20 cellular contexts compared by ENCODE assay signal in genomic region chr19:56316728-56317127, GRCh38. TPM values are rescaled to one million over a fixed set of nuclear protein-coding genes. Genes with fewer than 3 reads are reported as not detected.
DNase-seq lines count a peak whose midpoint lies in the region; ATAC-seq and TF ChIP-seq lines count a peak whose summit lies in the region.
"Had no signal": no experiment of that assay in that cellular context is flagged by ENCODE, and none has a peak within 500 bp of the region (broad histone marks: within the 10 kb centered on the region; RNA-seq: fewer than 3 reads in every experiment).

No MANE protein-coding gene starts in this region.

- no peak for TF ChIP-seq CTCF in Caco-2 (IDR thresholded peaks at IDR 0.05; ENCODE audit: insufficient read depth in 1 of 2, low read depth in 1 of 2, low read length in 1 of 2, severe bottlenecking in 1 of 2, unreplicated experiment in 1 of 2)
- no peak for TF ChIP-seq CTCF in natural killer cell (IDR thresholded peaks at IDR 0.05)

- H3K4me1 Mint-ChIP-seq in Caco-2 (ENCODE audit: low read depth, unreplicated experiment) (peaks cover 12% of the 10 kb centered on the region), natural killer cell (peaks cover 21 to 35% of the 10 kb centered on the region in 2 donors)
- peaks cover 13% of the 10 kb centered on the region for H3K4me1 Mint-ChIP-seq in activated T-helper 17 cell treated with anti-CD3 and anti-CD28 coated beads, Interleukin-2, amount 50 U/mL, for 72 hours
- peaks cover 14 to 35% of the 10 kb centered on the region in 2 donors for H3K4me1 Mint-ChIP-seq in stimulated activated naive B cell treated with anti-CD40 and anti-IgM and Interleukin-4, amounts not matched to agents 10 μg/mL and 1 μg/mL and 100 μg/mL, for 72 hours

- H3K4me3 Mint-ChIP-seq in Caco-2 (ENCODE audit: unreplicated experiment) (peak overlapping the region; percentile 86), natural killer cell (peak overlapping the region; percentile 28)
- peak overlapping the region; percentile 90 for H3K4me3 Mint-ChIP-seq in activated T-helper 17 cell treated with anti-CD3 and anti-CD28 coated beads, Interleukin-2, amount 50 U/mL, for 72 hours
- H3K4me3 Mint-ChIP-seq in stimulated activated naive B cell treated with anti-CD40 and anti-IgM and Interleukin-4, amounts not matched to agents 10 μg/mL and 1 μg/mL and 100 μg/mL, for 72 hours: no peak overlapping the region

- no peaks in the 10 kb centered on the region for H3K27me3 Mint-ChIP-seq in Caco-2 (ENCODE audit: insufficient read depth, unreplicated experiment)
- no peaks in the 10 kb centered on the region for H3K27me3 Mint-ChIP-seq in activated T-helper 17 cell treated with anti-CD3 and anti-CD28 coated beads, Interleukin-2, amount 50 U/mL, for 72 hours
- H3K27me3 Mint-ChIP-seq in natural killer cell (ENCODE audit: low read depth in 2 of 2): peaks cover under 1 to 8% of the 10 kb centered on the region in 2 donors
- H3K27me3 Mint-ChIP-seq in stimulated activated naive B cell treated with anti-CD40 and anti-IgM and Interleukin-4, amounts not matched to agents 10 μg/mL and 1 μg/mL and 100 μg/mL, for 72 hours: no peaks in the 10 kb centered on the region

- H3K27ac Mint-ChIP-seq in Caco-2 (ENCODE audit: unreplicated experiment): no peak overlapping the region
- H3K27ac Mint-ChIP-seq in activated T-helper 17 cell treated with anti-CD3 and anti-CD28 coated beads, Interleukin-2, amount 50 U/mL, for 72 hours: no peak overlapping the region
- H3K27ac Mint-ChIP-seq in natural killer cell: peak overlapping the region in 1 of 2 donors; percentile 97
- H3K27ac Mint-ChIP-seq in stimulated activated naive B cell treated with anti-CD40 and anti-IgM and Interleukin-4, amounts not matched to agents 10 μg/mL and 1 μg/mL and 100 μg/mL, for 72 hours: peak overlapping the region; percentile 25

- POLR2A ChIA-PET in Caco-2 (lab: Charles Lee): interaction anchor here (0.6 kb wide), 1 partner anchor 176 kb away, joined by 5 read pairs; the partner anchor contains the start of gene ZNF444

- CTCF ChIA-PET in Caco-2 (lab: Charles Lee): no interaction called here

- no peak overlapping the region for H3K27ac ChIP-seq in effector memory CD4-positive, alpha-beta T cell (ENCODE audit: insufficient read depth, low read length, poor library complexity, severe bottlenecking)
- H3K27ac ChIP-seq: C4-2B, PC-9 had no signal

- DNase-seq in Caco-2 (no peak), natural killer cell (no peak)
- DNase-seq in stimulated activated naive B cell treated with anti-CD40 and anti-IgM and Interleukin-4, amounts not matched to agents 10 μg/mL and 1 μg/mL and 100 μg/mL, for 72 hours: no peak
- DNase-seq in effector memory CD4-positive, alpha-beta T cell: no peak
- DNase-seq: ACHN, DMS 273 treated with DMSO at 0.1 percent for 48 hours, H7, HFFc6, IMR-90, NCI-H1048, NCI-H1436, NCI-H2029 treated with DMSO at 0.1 percent for 48 hours, NCI-H2171, NCI-H526, PC-9 had no signal

- H3K27me3 ChIP-seq in Caco-2 (replicated peaks; ENCODE audit: control insufficient read depth, insufficient read depth, low read length): no peaks in the 10 kb centered on the region
- H3K27me3 ChIP-seq in effector memory CD4-positive, alpha-beta T cell (replicated peaks; ENCODE audit: control insufficient read depth, insufficient read depth, low read length, poor library complexity, severe bottlenecking): no peaks in the 10 kb centered on the region

- no peak overlapping the region for H3K4me3 ChIP-seq in Caco-2 (ENCODE audit: low read depth, low read length)
- no peak overlapping the region for H3K4me3 ChIP-seq in effector memory CD4-positive, alpha-beta T cell (ENCODE audit: insufficient read depth, low read depth, low read length, poor library complexity, severe bottlenecking)
- H3K4me3 ChIP-seq: PC-9 had no signal

- ATAC-seq in activated T-helper 17 cell treated with anti-CD3 and anti-CD28 coated beads, Interleukin-2, amount 50 U/mL, for 72 hours (replicated peaks): no peak
- no peak for ATAC-seq in natural killer cell
- no peak for ATAC-seq in stimulated activated naive B cell treated with anti-CD40 and anti-IgM and Interleukin-4, amounts not matched to agents 10 μg/mL and 1 μg/mL and 100 μg/mL, for 72 hours (replicated peaks)
- no peak for ATAC-seq in GM21825 (IDR thresholded peaks at IDR 0.05; ENCODE audit: unreplicated experiment)
- no peak for ATAC-seq in GM21737 (IDR thresholded peaks at IDR 0.05; ENCODE audit: unreplicated experiment)

- H3K36me3 ChIP-seq in Caco-2 (ENCODE audit: control insufficient read depth, insufficient read depth, low read length): no peaks in the 10 kb centered on the region
- H3K36me3 ChIP-seq in effector memory CD4-positive, alpha-beta T cell (ENCODE audit: control insufficient read depth, insufficient read depth, low read length): no peaks in the 10 kb centered on the region

- peaks cover 9% of the 10 kb centered on the region; the same call in 1 of the 2 replicates for H3K4me1 ChIP-seq in Caco-2
- H3K4me1 ChIP-seq in effector memory CD4-positive, alpha-beta T cell (ENCODE audit: control insufficient read depth, insufficient read depth, low read length, poor library complexity, severe bottlenecking): no peaks in the 10 kb centered on the region

- BruUV-seq in Caco-2 (replicated peaks; lab: Mats Ljungman, UMichigan): no TSS peak

- H3K9me3 ChIP-seq in Caco-2: no peaks in the 10 kb centered on the region
- no peaks in the 10 kb centered on the region for H3K9me3 ChIP-seq in effector memory CD4-positive, alpha-beta T cell (ENCODE audit: control insufficient read depth, low read length)

- H3K9me3 Mint-ChIP-seq in Caco-2 (ENCODE audit: unreplicated experiment): no peaks in the 10 kb centered on the region
- H3K9me3 Mint-ChIP-seq in activated T-helper 17 cell treated with anti-CD3 and anti-CD28 coated beads, Interleukin-2, amount 50 U/mL, for 72 hours: peaks cover 3% of the 10 kb centered on the region
- no peaks in the 10 kb centered on the region for H3K9me3 Mint-ChIP-seq in natural killer cell
- H3K9me3 Mint-ChIP-seq in stimulated activated naive B cell treated with anti-CD40 and anti-IgM and Interleukin-4, amounts not matched to agents 10 μg/mL and 1 μg/mL and 100 μg/mL, for 72 hours: peaks cover 0 to 2% of the 10 kb centered on the region in 2 donors
- H3K9me3 Mint-ChIP-seq: HFFc6 had no signal

- H3K36me3 Mint-ChIP-seq in Caco-2 (ENCODE audit: insufficient read depth, unreplicated experiment) (peaks cover 27% of the 10 kb centered on the region), natural killer cell (no peaks in the 10 kb centered on the region)
- H3K36me3 Mint-ChIP-seq in activated T-helper 17 cell treated with anti-CD3 and anti-CD28 coated beads, Interleukin-2, amount 50 U/mL, for 72 hours (ENCODE audit: low read depth): peaks cover 29% of the 10 kb centered on the region
- peaks cover 6 to 14% of the 10 kb centered on the region in 2 donors for H3K36me3 Mint-ChIP-seq in stimulated activated naive B cell treated with anti-CD40 and anti-IgM and Interleukin-4, amounts not matched to agents 10 μg/mL and 1 μg/mL and 100 μg/mL, for 72 hours

- intact Hi-C loops in Caco-2 (cut with micrococcal nuclease; ENCODE audit: unreplicated experiment) (no loop called here), natural killer cell (cut with micrococcal nuclease) (loop anchor here (10.0 kb wide), 1 partner anchor 662 kb away; the partner anchor contains the start of gene U2AF2)

RNA-seq across cellular contexts. Expression of gene ZSCAN5A, which starts 2.1 kb away (rescaled TPM):
- 10.9 and 11.3 TPM in 2 replicates for total RNA-seq in Caco-2 (2022)
- 10 to 100 TPM; 11.6 to 13.7 TPM for total RNA-seq in activated T-helper 17 cell treated with anti-CD3 and anti-CD28 coated beads, Interleukin-2, amount 50 U/mL, for 72 hours
- 10 to 100 TPM in 1 of 3 donors, 1 to 10 TPM in 2; 6.7 to 10.2 (median 7.9) TPM for total RNA-seq in natural killer cell

RNA-seq across cellular contexts. Expression of gene EDDM13, which starts 44.2 kb away (rescaled TPM):
- not detected in 2 replicates for total RNA-seq in Caco-2 (2022)
- 1 to 10 TPM; 1.0 TPM for total RNA-seq in activated T-helper 17 cell treated with anti-CD3 and anti-CD28 coated beads, Interleukin-2, amount 50 U/mL, for 72 hours
- total RNA-seq in natural killer cell: 1 to 10 TPM; 1.5 to 3.1 (median 2.6) TPM
- total RNA-seq: H7, HFFc6, IMR-90, M059J, PC-9 had no signal

Comparison
In these comparisons a context has a peak if more than half of its experiments do, and no peak if none do; other contexts are left out.
1. H3K4me3 Mint-ChIP-seq: peak in Caco-2 (single experiment), activated T-helper 17 cell treated with anti-CD3 and anti-CD28 coated beads, Interleukin-2, amount 50 U/mL, for 72 hours (single experiment) and natural killer cell (single experiment); none in stimulated activated naive B cell treated with anti-CD40 and anti-IgM and Interleukin-4, amounts not matched to agents 10 μg/mL and 1 μg/mL and 100 μg/mL, for 72 hours (0 of 2).